28 cellular contexts compared by ENCODE assay signal in genomic region chr4:110609044-110609750, GRCh38. TPM values are rescaled to one million over a fixed set of nuclear protein-coding genes. Genes with fewer than 3 reads are reported as not detected.
DNase-seq lines count a peak whose midpoint lies in the region; TF ChIP-seq lines count a peak whose summit lies in the region.
"Had no signal": no experiment of that assay in that cellular context is flagged by ENCODE, and none has a peak within 500 bp of the region (broad histone marks: within the 10 kb centered on the region; RNA-seq: fewer than 3 reads in every experiment).

No MANE protein-coding gene starts in this region.

- H4K20me1 ChIP-seq in smooth muscle cell (ENCODE audit: low read depth) = no peaks in the 10 kb centered on the region

- no peak for TF ChIP-seq EP300 in tibial nerve (IDR thresholded peaks at IDR 0.05)

- intact Hi-C loops in MCF 10A (cut with micrococcal nuclease) = no loop called here

- H3K27ac ChIP-seq in smooth muscle cell (ENCODE audit: low read depth) (peak overlapping the region; percentile 57), tibial nerve (no peak overlapping the region)
- H3K27ac ChIP-seq: RWPE1, tibial artery had no signal

- peaks cover 3% of the 10 kb centered on the region for H3F3A ChIP-seq in smooth muscle cell (ENCODE audit: low read depth)

- H3K27me3 Mint-ChIP-seq in mesothelial cell of epicardium (ENCODE audit: low read depth) (no peaks in the 10 kb centered on the region), MCF 10A (ENCODE audit: insufficient read depth, unreplicated experiment) (peaks cover 9% of the 10 kb centered on the region)

- no peaks in the 10 kb centered on the region for H3K9me3 ChIP-seq in smooth muscle cell (replicated peaks; ENCODE audit: low read depth)
- H3K9me3 ChIP-seq in tibial nerve = no peaks in the 10 kb centered on the region
- H3K9me3 ChIP-seq: tibial artery had no signal

- H3K9ac ChIP-seq in smooth muscle cell (ENCODE audit: low read depth) = no peak overlapping the region

- H3K27ac Mint-ChIP-seq in mesothelial cell of epicardium (peak overlapping the region; percentile 45), MCF 10A (ENCODE audit: low read depth, unreplicated experiment) (no peak overlapping the region)
- H3K27ac Mint-ChIP-seq: activated B cell treated with CpG ODN at 0.5 μM for 24 hours; activated naive CD8-positive, alpha-beta T cell treated with anti-CD3 and anti-CD28 coated beads, Interleukin-2, amount 10 ng/mL, durations not matched to agents 7 days and 5 days; activated T-helper 2 cell treated with anti-CD3 and anti-CD28 coated beads, Interferon-gamma antibody, Interleukin-2, Interleukin-4, amounts not matched to agents 10 μg/mL and 5 μg/mL and 100 μg/mL, durations not matched to agents 14 hours and 24 hours and 36 hours; memory B cell; stimulated activated naive CD8-positive, alpha-beta T cell treated with anti-CD3 and anti-CD28 coated beads, Interleukin-15, Interleukin-2, amounts not matched to agents 100 ng/mL and 50 ng/mL, for 24 hours had no signal

- peaks cover 70% of the 10 kb centered on the region for H3K79me2 ChIP-seq in smooth muscle cell (ENCODE audit: low read depth)

- WGBS in smooth muscle cell (ENCODE audit: low lambda C conversion rate) = 37% methylated on average over 6 of the region's 6 CpGs
- WGBS in tibial nerve, 2 donors = 18 to 19% methylated on average over 6 of the region's 6 CpGs

- H3K4me3 Mint-ChIP-seq in mesothelial cell of epicardium (no peak overlapping the region), MCF 10A (ENCODE audit: unreplicated experiment) (no peak overlapping the region)
- H3K4me3 Mint-ChIP-seq: activated B cell treated with CpG ODN at 0.5 μM for 24 hours; activated naive CD8-positive, alpha-beta T cell treated with anti-CD3 and anti-CD28 coated beads, Interleukin-2, amount 10 ng/mL, durations not matched to agents 7 days and 5 days; memory B cell; neural crest cell; stimulated activated naive CD8-positive, alpha-beta T cell treated with anti-CD3 and anti-CD28 coated beads, Interleukin-15, Interleukin-2, amounts not matched to agents 100 ng/mL and 50 ng/mL, for 24 hours had no signal

- no peak for TF ChIP-seq POLR2A in tibial nerve (IDR thresholded peaks at IDR 0.05)

- TF ChIP-seq CTCF in mesothelial cell of epicardium (IDR thresholded peaks at IDR 0.05; ENCODE audit: unreplicated experiment) (no peak), smooth muscle cell (IDR thresholded peaks at IDR 0.05; ENCODE audit: borderline replicate concordance, insufficient read depth, poor library complexity, severe bottlenecking) (no peak), MCF 10A (IDR thresholded peaks at IDR 0.05; ENCODE audit: unreplicated experiment) (no peak), tibial nerve (IDR thresholded peaks at IDR 0.05) (no peak)

- DNase-seq in NCI-H748 (lab: John Stamatoyannopoulos, UW; ENCODE audit: unreplicated experiment) (peak; percentile 34), NCI-H748 treated with DMSO at 0.1 percent for 48 hours (lab: John Stamatoyannopoulos, UW) (no peak), ecto neural progenitor cell (ENCODE audit: low spot score) (peak; percentile 65), mesothelial cell of epicardium (ENCODE audit: low spot score in 2 of 2, unreplicated experiment in 2 of 2) (no peak), smooth muscle cell (lab: John Stamatoyannopoulos, UW; ENCODE audit: unreplicated experiment) (no peak), MCF 10A (ENCODE audit: unreplicated experiment) (no peak), middle frontal gyrus (ENCODE audit: extremely low spot score, low spot score) (no peak), tibial nerve (ENCODE audit: low spot score in 2 of 2) (no peak)
- DNase-seq: 8988T; activated B cell treated with CpG ODN at 0.5 μM for 24 hours; activated CD4-positive, alpha-beta T cell treated with anti-CD3 and anti-CD28 coated beads, Interleukin-2, amount 50 U/mL, for 48 hours; activated CD8-positive, alpha-beta memory T cell treated with anti-CD3 and anti-CD28 coated beads, Interleukin-2, amount 50 U/mL, for 48 hours; activated naive CD8-positive, alpha-beta T cell treated with anti-CD3 and anti-CD28 coated beads, Interleukin-2, amount 10 ng/mL, durations not matched to agents 7 days and 5 days; cerebellar nuclear complex; foreskin melanocyte; hypothalamus; NCI-H1105; NCI-H2081; NCI-H510A; stimulated activated CD4-positive, alpha-beta T cell treated with anti-CD3 and anti-CD28 coated beads, Interleukin-4, amount 100 ng/mL, for 4 hours; T-helper 9 cell; tibial artery had no signal

- BruUV-seq in MCF 10A (replicated peaks; lab: Mats Ljungman, UMichigan) = no TSS peak

- no peak overlapping the region for H3K4me3 ChIP-seq in smooth muscle cell
- H3K4me3 ChIP-seq in tibial nerve = no peak overlapping the region
- H3K4me3 ChIP-seq: tibial artery had no signal

- H3K36me3 Mint-ChIP-seq in mesothelial cell of epicardium = no peaks in the 10 kb centered on the region
- H3K36me3 Mint-ChIP-seq in MCF 10A (ENCODE audit: insufficient read depth, unreplicated experiment) = no peaks in the 10 kb centered on the region
- H3K36me3 Mint-ChIP-seq: activated naive CD8-positive, alpha-beta T cell treated with anti-CD3 and anti-CD28 coated beads, Interleukin-2, amount 10 ng/mL, durations not matched to agents 7 days and 5 days; memory B cell had no signal

- CTCF ChIA-PET in MCF 10A (lab: Yijun Ruan, JAX) = interaction anchor here (0.5 kb wide), 1 partner anchor 604 kb away, joined by 3 read pairs; no protein-coding TSS in a partner anchor

- H3K4me2 ChIP-seq in smooth muscle cell = peak overlapping the region; percentile 52

- no peaks in the 10 kb centered on the region for H3K36me3 ChIP-seq in smooth muscle cell (ENCODE audit: low read depth)
- no peaks in the 10 kb centered on the region for H3K36me3 ChIP-seq in tibial nerve
- H3K36me3 ChIP-seq: tibial artery had no signal

- H3K9me3 Mint-ChIP-seq in mesothelial cell of epicardium = no peaks in the 10 kb centered on the region
- no peaks in the 10 kb centered on the region for H3K9me3 Mint-ChIP-seq in MCF 10A (ENCODE audit: unreplicated experiment)
- H3K9me3 Mint-ChIP-seq: activated B cell treated with CpG ODN at 0.5 μM for 24 hours; activated T-helper 2 cell treated with anti-CD3 and anti-CD28 coated beads, Interferon-gamma antibody, Interleukin-2, Interleukin-4, amounts not matched to agents 10 μg/mL and 5 μg/mL and 100 μg/mL, durations not matched to agents 14 hours and 24 hours and 36 hours; memory B cell; neural crest cell; stimulated activated naive CD8-positive, alpha-beta T cell treated with anti-CD3 and anti-CD28 coated beads, Interleukin-15, Interleukin-2, amounts not matched to agents 100 ng/mL and 50 ng/mL, for 24 hours had no signal

- H2AFZ ChIP-seq in smooth muscle cell (ENCODE audit: low read depth) = no peak overlapping the region

- H3K4me1 Mint-ChIP-seq in mesothelial cell of epicardium (peaks cover 29% of the 10 kb centered on the region), MCF 10A (ENCODE audit: insufficient read depth, unreplicated experiment) (no peaks in the 10 kb centered on the region)
- H3K4me1 Mint-ChIP-seq: activated B cell treated with CpG ODN at 0.5 μM for 24 hours; activated naive CD8-positive, alpha-beta T cell treated with anti-CD3 and anti-CD28 coated beads, Interleukin-2, amount 10 ng/mL, durations not matched to agents 7 days and 5 days; memory B cell had no signal

- H3K27me3 ChIP-seq in smooth muscle cell (ENCODE audit: low read depth) (no peaks in the 10 kb centered on the region), tibial nerve (peaks cover 4 to 57% of the 10 kb centered on the region in 2 donors)

- POLR2A ChIA-PET in MCF 10A (lab: Yijun Ruan, JAX) = no interaction called here

- H3K4me1 ChIP-seq in smooth muscle cell (ENCODE audit: low read depth) (peaks cover 18% of the 10 kb centered on the region), tibial nerve (peaks cover 0 to 23% (median 8%) of the 10 kb centered on the region in 4 donors)

RNA-seq across cellular contexts. Expression of gene PITX2, which starts 13.7 kb away (rescaled TPM):
- total RNA-seq in mesothelial cell of epicardium (88.7 to 99.3 TPM (median 95.5 TPM) in 3 replicates), smooth muscle cell (269 and 289 TPM in 2 replicates), MCF 10A (2022) (0.77 and 0.79 TPM in 2 replicates), tibial nerve (not detected)
- 382 and 543 TPM in 2 replicates for polyA plus RNA-seq in smooth muscle cell
- total RNA-seq: activated B cell treated with CpG ODN at 0.5 μM for 24 hours; activated naive CD8-positive, alpha-beta T cell treated with anti-CD3 and anti-CD28 coated beads, Interleukin-2, amount 10 ng/mL, durations not matched to agents 7 days and 5 days; activated T-helper 2 cell treated with anti-CD3 and anti-CD28 coated beads, Interferon-gamma antibody, Interleukin-2, Interleukin-4, amounts not matched to agents 10 μg/mL and 5 μg/mL and 100 μg/mL, durations not matched to agents 14 hours and 24 hours and 36 hours had no signal
- polyA plus RNA-seq: keratinocyte had no signal

Comparison
In these comparisons a context has a peak if more than half of its experiments do, and no peak if none do; other contexts are left out.
1. DNase-seq: peak in NCI-H748 (single experiment) and ecto neural progenitor cell (single experiment); none in NCI-H748 treated with DMSO at 0.1 percent for 48 hours (single experiment), mesothelial cell of epicardium (0 of 2), smooth muscle cell (single experiment), MCF 10A (single experiment), middle frontal gyrus (single experiment) and tibial nerve (0 of 2).
2. RNA of gene PITX2, which starts 13.7 kb away (total RNA-seq): 269 to 289 TPM in smooth muscle cell and 88.7 to 99.3 TPM in mesothelial cell of epicardium; 0.77 to 0.79 TPM in MCF 10A and not detected in tibial nerve; every median in the first group is over 10 times any median in the second.